Comparison of ENCODE assay signal across 17 cellular contexts in genomic region chr21:39040494-39041110, GRCh38.
A peak's percentile ranks its signal among the peaks of the same experiment; 100 is the strongest.
DNase-seq lines count a peak whose midpoint lies in the region; ATAC-seq and TF ChIP-seq lines count a peak whose summit lies in the region.
"Had no signal": no experiment of that assay in that cellular context is flagged by ENCODE, and none has a peak within 500 bp of the region (broad histone marks: within the 10 kb centered on the region; RNA-seq: fewer than 3 reads in every experiment).

No MANE protein-coding gene starts in this region.

- CTCF ChIA-PET in activated naive CD4-positive, alpha-beta T cell treated with anti-CD3 and anti-CD28 coated beads, Interleukin-2, amount 10 ng/mL, durations not matched to agents 7 days and 5 days (lab: Charles Lee): no interaction called here
- CTCF ChIA-PET in activated naive CD4-positive, alpha-beta T cell treated with anti-CD3 and anti-CD28 coated beads for 36 hours (lab: Charles Lee): no interaction called here

- in situ Hi-C loops in brain microvascular endothelial cell (cut with HindIII; ENCODE audit: low pct_ligation_motif_present, low sequenced_read_pairs): no loop called here

- no peak for TF ChIP-seq CTCF in dorsolateral prefrontal cortex (IDR thresholded peaks at IDR 0.05 in 54 of 56, conservative IDR thresholded peaks at IDR 0.05 in 2 of 56; ENCODE audit: low read depth in 1 of 56, partially characterized antibody in 56 of 56)
- no peak for TF ChIP-seq CTCF in upper lobe of left lung (IDR thresholded peaks at IDR 0.05)
- TF ChIP-seq CTCF in brain microvascular endothelial cell (IDR thresholded peaks at IDR 0.05; ENCODE audit: low read depth, low read length, missing control alignments): no peak

- peak overlapping the region; percentile 72 for H3K27ac Mint-ChIP-seq in activated naive CD4-positive, alpha-beta T cell treated with anti-CD3 and anti-CD28 coated beads, Interleukin-2, amount 10 ng/mL, durations not matched to agents 7 days and 5 days
- H3K27ac Mint-ChIP-seq in activated naive CD4-positive, alpha-beta T cell treated with anti-CD3 and anti-CD28 coated beads for 36 hours: no peak overlapping the region
- H3K27ac Mint-ChIP-seq: activated CD4-positive, alpha-beta memory T cell treated with anti-CD3 and anti-CD28 coated beads for 36 hours; activated T-helper 17 cell treated with anti-CD3 and anti-CD28 coated beads, Interleukin-2, amount 50 U/mL, for 72 hours had no signal

- no peaks in the 10 kb centered on the region for H3K36me3 ChIP-seq in mesenchymal stem cell (ENCODE audit: control insufficient read depth in 1 of 2, insufficient read depth in 2 of 2, low read depth in 1 of 2, low read length in 2 of 2)
- H3K36me3 ChIP-seq in upper lobe of left lung: no peaks in the 10 kb centered on the region
- no peaks in the 10 kb centered on the region for H3K36me3 ChIP-seq in brain microvascular endothelial cell (replicated peaks)

- no peak overlapping the region for H3K23ac ChIP-seq in mesenchymal stem cell (ENCODE audit: low read length in 2 of 2)

- H2BK12ac ChIP-seq in mesenchymal stem cell (ENCODE audit: low read length in 2 of 2): peak overlapping the region; percentile 38 to 64

- no peaks in the 10 kb centered on the region for H3K9me3 ChIP-seq in mesenchymal stem cell (ENCODE audit: control insufficient read depth, low read length)
- no peaks in the 10 kb centered on the region for H3K9me3 ChIP-seq in upper lobe of left lung
- H3K9me3 ChIP-seq: A549, Caco-2 had no signal

- H3K36me3 Mint-ChIP-seq in activated naive CD4-positive, alpha-beta T cell treated with anti-CD3 and anti-CD28 coated beads, Interleukin-2, amount 10 ng/mL, durations not matched to agents 7 days and 5 days: no peaks in the 10 kb centered on the region
- H3K36me3 Mint-ChIP-seq in activated naive CD4-positive, alpha-beta T cell treated with anti-CD3 and anti-CD28 coated beads for 36 hours (ENCODE audit: low read depth): no peaks in the 10 kb centered on the region
- H3K36me3 Mint-ChIP-seq: activated CD4-positive, alpha-beta memory T cell treated with anti-CD3 and anti-CD28 coated beads for 36 hours had no signal

- TF ChIP-seq POLR2A in upper lobe of left lung (IDR thresholded peaks at IDR 0.05): no peak

- peak overlapping the region; percentile 18 for H2BK15ac ChIP-seq in mesenchymal stem cell (ENCODE audit: low read depth, poor library complexity, severe bottlenecking)

- H3K18ac ChIP-seq in mesenchymal stem cell (ENCODE audit: low read depth in 1 of 2, low read length in 2 of 2): peak overlapping the region in 1 of 2 experiments; percentile 58

- no peak overlapping the region for H2AK5ac ChIP-seq in mesenchymal stem cell (ENCODE audit: low read length, severe bottlenecking)

- H3K9me3 Mint-ChIP-seq in activated naive CD4-positive, alpha-beta T cell treated with anti-CD3 and anti-CD28 coated beads, Interleukin-2, amount 10 ng/mL, durations not matched to agents 7 days and 5 days: no peaks in the 10 kb centered on the region
- H3K9me3 Mint-ChIP-seq in activated naive CD4-positive, alpha-beta T cell treated with anti-CD3 and anti-CD28 coated beads for 36 hours: no peaks in the 10 kb centered on the region
- H3K9me3 Mint-ChIP-seq: activated CD4-positive, alpha-beta memory T cell treated with anti-CD3 and anti-CD28 coated beads for 36 hours; activated T-helper 17 cell treated with anti-CD3 and anti-CD28 coated beads, Interleukin-2, amount 50 U/mL, for 72 hours had no signal

- H2BK5ac ChIP-seq in mesenchymal stem cell (ENCODE audit: low read depth, low read length, poor library complexity, severe bottlenecking): no peak overlapping the region

- H4K8ac ChIP-seq in mesenchymal stem cell (ENCODE audit: low read length): peak overlapping the region; percentile 88

- WGBS in mesenchymal stem cell: 72% methylated on average over 5 of the region's 5 CpGs
- 33 to 53% methylated on average over 5 of the region's 5 CpGs for WGBS in upper lobe of left lung, 2 donors

- no peaks in the 10 kb centered on the region for H3K79me1 ChIP-seq in mesenchymal stem cell (replicated peaks; ENCODE audit: low read length, poor library complexity, severe bottlenecking)

- no peak overlapping the region for H4K91ac ChIP-seq in mesenchymal stem cell (ENCODE audit: low read length)

- H3K14ac ChIP-seq in mesenchymal stem cell (ENCODE audit: low read length in 2 of 2): no peak overlapping the region

- H2AFZ ChIP-seq in mesenchymal stem cell (ENCODE audit: low read depth, low read length): no peak overlapping the region

- H3K27me3 Mint-ChIP-seq in activated naive CD4-positive, alpha-beta T cell treated with anti-CD3 and anti-CD28 coated beads, Interleukin-2, amount 10 ng/mL, durations not matched to agents 7 days and 5 days: peaks cover 12% of the 10 kb centered on the region
- no peaks in the 10 kb centered on the region for H3K27me3 Mint-ChIP-seq in activated naive CD4-positive, alpha-beta T cell treated with anti-CD3 and anti-CD28 coated beads for 36 hours (ENCODE audit: low read depth)

- peaks cover 10% of the 10 kb centered on the region for H3K4me1 Mint-ChIP-seq in activated naive CD4-positive, alpha-beta T cell treated with anti-CD3 and anti-CD28 coated beads, Interleukin-2, amount 10 ng/mL, durations not matched to agents 7 days and 5 days
- peaks cover 8% of the 10 kb centered on the region for H3K4me1 Mint-ChIP-seq in activated naive CD4-positive, alpha-beta T cell treated with anti-CD3 and anti-CD28 coated beads for 36 hours (ENCODE audit: low read depth)
- H3K4me1 Mint-ChIP-seq: activated T-helper 17 cell treated with anti-CD3 and anti-CD28 coated beads, Interleukin-2, amount 50 U/mL, for 72 hours had no signal

- no peak overlapping the region for H3K9ac ChIP-seq in mesenchymal stem cell (ENCODE audit: low read length)

- H2BK120ac ChIP-seq in mesenchymal stem cell (ENCODE audit: low read depth, low read length): no peak overlapping the region

- no peak for TF ChIP-seq EP300 in upper lobe of left lung (IDR thresholded peaks at IDR 0.05)

- H3K4me2 ChIP-seq in mesenchymal stem cell (ENCODE audit: low read length, poor library complexity, severe bottlenecking): no peak overlapping the region
- H3K4me2 ChIP-seq: A549 had no signal

- no peak for ATAC-seq in upper lobe of left lung (ENCODE audit: low FRiP score in 2 of 2)
- ATAC-seq in HG03175 (IDR thresholded peaks at IDR 0.05; ENCODE audit: unreplicated experiment): no peak
- ATAC-seq: A549; activated T-helper 17 cell treated with anti-CD3 and anti-CD28 coated beads, Interleukin-2, amount 50 U/mL, for 72 hours had no signal

- no peak overlapping the region for H3K4me3 ChIP-seq in dorsolateral prefrontal cortex
- no peak overlapping the region for H3K4me3 ChIP-seq in mesenchymal stem cell (ENCODE audit: insufficient read depth in 1 of 2, low read depth in 1 of 2, low read length in 2 of 2)
- no peak overlapping the region for H3K4me3 ChIP-seq in upper lobe of left lung
- H3K4me3 ChIP-seq in brain microvascular endothelial cell (ENCODE audit: low read depth, low read length): no peak overlapping the region
- H3K4me3 ChIP-seq: A549 had no signal

- DNase-seq in activated naive CD4-positive, alpha-beta T cell treated with anti-CD3 and anti-CD28 coated beads, Interleukin-2, amount 10 ng/mL, durations not matched to agents 7 days and 5 days: no peak
- DNase-seq in activated naive CD4-positive, alpha-beta T cell treated with anti-CD3 and anti-CD28 coated beads for 36 hours: no peak
- DNase-seq in dorsolateral prefrontal cortex (no peak), mesenchymal stem cell (no peak), upper lobe of left lung (no peak), brain microvascular endothelial cell (no peak), HK-2 (ENCODE audit: unreplicated experiment) (no peak)
- DNase-seq: activated CD4-positive, alpha-beta memory T cell treated with anti-CD3 and anti-CD28 coated beads for 36 hours; Caco-2; effector CD4-positive, alpha-beta T cell; foreskin fibroblast; NCI-H1048; NCI-H2171; T-helper 9 cell had no signal

- intact Hi-C loops in activated naive CD4-positive, alpha-beta T cell treated with anti-CD3 and anti-CD28 coated beads for 36 hours (cut with micrococcal nuclease): no loop called here
- intact Hi-C loops in dorsolateral prefrontal cortex (cut with DNase I): no loop called here

- H3K27ac ChIP-seq in dorsolateral prefrontal cortex (peak overlapping the region in 32 of 59 donors; percentile 3 to 72 (median 44)), mesenchymal stem cell (ENCODE audit: low read length, poor library complexity, severe bottlenecking) (no peak overlapping the region), upper lobe of left lung (peak overlapping the region; percentile 55 to 83 (median 68)), brain microvascular endothelial cell (no peak overlapping the region)
- H3K27ac ChIP-seq: A549 had no signal

- no peaks in the 10 kb centered on the region for H3K4me1 ChIP-seq in mesenchymal stem cell (ENCODE audit: control insufficient read depth, insufficient read depth, low read depth, low read length)
- H3K4me1 ChIP-seq in upper lobe of left lung: peaks cover 0 to 24% (median 6%) of the 10 kb centered on the region in 4 donors
- H3K4me1 ChIP-seq: A549, Caco-2 had no signal

- no peaks in the 10 kb centered on the region for H3K27me3 ChIP-seq in dorsolateral prefrontal cortex
- H3K27me3 ChIP-seq in mesenchymal stem cell (ENCODE audit: control insufficient read depth in 1 of 2, insufficient read depth in 1 of 2, low read length in 2 of 2): no peaks in the 10 kb centered on the region
- no peaks in the 10 kb centered on the region for H3K27me3 ChIP-seq in upper lobe of left lung
- no peaks in the 10 kb centered on the region for H3K27me3 ChIP-seq in brain microvascular endothelial cell (replicated peaks)

- no peak overlapping the region for H3K4ac ChIP-seq in mesenchymal stem cell (ENCODE audit: low read depth in 1 of 2, low read length in 2 of 2)

- H3K4me3 Mint-ChIP-seq in activated naive CD4-positive, alpha-beta T cell treated with anti-CD3 and anti-CD28 coated beads, Interleukin-2, amount 10 ng/mL, durations not matched to agents 7 days and 5 days: no peak overlapping the region
- no peak overlapping the region for H3K4me3 Mint-ChIP-seq in activated naive CD4-positive, alpha-beta T cell treated with anti-CD3 and anti-CD28 coated beads for 36 hours
- H3K4me3 Mint-ChIP-seq: activated CD4-positive, alpha-beta memory T cell treated with anti-CD3 and anti-CD28 coated beads for 36 hours; activated T-helper 17 cell treated with anti-CD3 and anti-CD28 coated beads, Interleukin-2, amount 50 U/mL, for 72 hours had no signal

Comparison
In these comparisons a context has a peak if more than half of its experiments do, and no peak if none do; other contexts are left out.
1. H3K27ac ChIP-seq: peak in dorsolateral prefrontal cortex (32 of 59) and upper lobe of left lung (4 of 4); none in mesenchymal stem cell (single experiment) and brain microvascular endothelial cell (single experiment).